ENCODE assay signal across 9 cellular contexts in genomic region chr3:63609408-63609807, GRCh38. TPM values are rescaled to one million over a fixed set of nuclear protein-coding genes. Genes with fewer than 3 reads are reported as not detected.
"Had no signal": no experiment of that assay in that cellular context is flagged by ENCODE, and none has a peak within 500 bp of the region (broad histone marks: within the 10 kb centered on the region; RNA-seq: fewer than 3 reads in every experiment).

No MANE protein-coding gene starts in this region.

- ATAC-seq: GM12878 had no signal

- FAIRE-seq: G401.6, GM12878, GM12891, GM12892, GM18507, GM19239 had no signal

- DNase-seq: GDM1, GF-D8 had no signal

- H3K4me3 ChIP-seq: GM12878 had no signal

RNA-seq across cellular contexts. Expression of gene SNTN, which starts 43.1 kb away (rescaled TPM):
- total RNA-seq: G401, GM12878 had no signal
- polyA plus RNA-seq: GM12878 had no signal
